In the genomic region with DNA sequence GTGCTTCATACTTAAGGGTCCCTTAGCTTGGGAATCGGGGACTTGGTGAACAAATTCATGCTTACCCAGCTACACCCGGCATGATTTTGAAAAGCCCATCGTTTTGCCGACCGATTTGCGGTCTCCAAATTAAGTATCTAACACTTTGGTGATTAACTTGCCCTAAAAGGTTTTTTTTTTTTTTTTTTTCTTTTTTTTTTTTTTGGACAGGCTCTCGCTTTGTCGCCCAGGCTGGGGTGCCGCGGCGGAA, we compare ENCODE assay signal across 8 cellular contexts. TPM values are rescaled to one million over a fixed set of nuclear protein-coding genes. Genes with fewer than 3 reads are reported as not detected.
A peak's percentile ranks its signal among the peaks of the same experiment; 100 is the strongest.
DNase-seq lines count a peak whose midpoint lies in the region; ATAC-seq and TF ChIP-seq lines count a peak whose summit lies in the region.

No MANE protein-coding gene starts in this region.

- peaks cover 36% of the 10 kb centered on the region for H3K4me1 ChIP-seq in KMS-11 (ENCODE audit: low read depth, poor library complexity, severe bottlenecking)
- peaks cover 9% of the 10 kb centered on the region for H3K4me1 ChIP-seq in colonic mucosa

- H3K9ac ChIP-seq in KMS-11 (peak overlapping the region; percentile 97), colonic mucosa (ENCODE audit: low read depth in 2 of 2, low read length in 2 of 2) (peak overlapping the region; percentile 85 to 94)

- H3K36me3 Mint-ChIP-seq in natural killer cell: peaks cover 15% of the 10 kb centered on the region

- H3K4me3 ChIP-seq in AG10803 (ENCODE audit: low read length): peak overlapping the region; percentile 67
- H3K4me3 ChIP-seq in KMS-11 (IDR thresholded peaks at IDR 0.05; ENCODE audit: insufficient read depth, low read depth, low read length): no peak overlapping the region
- H3K4me3 ChIP-seq in colonic mucosa: peak overlapping the region; percentile 65

- no peak for DNase-seq in AG10803 (ENCODE audit: low read depth)
- DNase-seq in colonic mucosa: no peak
- DNase-seq in natural killer cell: no peak
- no peak for DNase-seq in islet precursor cell
- no peak for DNase-seq in SIG-M5 treated with dmso at 0.1 percent for 504 hours (lab: John Stamatoyannopoulos, UW; ENCODE audit: unreplicated experiment)
- no peak for DNase-seq in NCI-H510A (lab: John Stamatoyannopoulos, UW)

- H3K27me3 ChIP-seq in KMS-11 (ENCODE audit: insufficient read depth, low read depth) (no peaks in the 10 kb centered on the region), colonic mucosa (no peaks in the 10 kb centered on the region)

- no peaks in the 10 kb centered on the region for H3K9me3 ChIP-seq in colonic mucosa

- H3K27ac ChIP-seq in KMS-11: peak overlapping the region; percentile 82
- H3K27ac ChIP-seq in colonic mucosa: peak overlapping the region; percentile 99

- peaks cover 53% of the 10 kb centered on the region in 2 donors for H3K4me1 Mint-ChIP-seq in natural killer cell

- H3K4me3 Mint-ChIP-seq in natural killer cell: peak overlapping the region; percentile 93

- peaks cover 34% of the 10 kb centered on the region for H4K20me1 ChIP-seq in KMS-11 (ENCODE audit: insufficient read depth)

- peak overlapping the region; percentile 37 to 95 for H3K27ac Mint-ChIP-seq in natural killer cell

- H3K79me2 ChIP-seq in KMS-11 (ENCODE audit: insufficient read depth, low read depth): peaks cover 37% of the 10 kb centered on the region

- H3K36me3 ChIP-seq in KMS-11 (ENCODE audit: insufficient read depth) (peaks cover 28% of the 10 kb centered on the region; the same call in 1 of the 2 replicates), colonic mucosa (peaks cover 11% of the 10 kb centered on the region)

- peak overlapping the region; percentile 87 for H3K4me2 ChIP-seq in KMS-11

- TF ChIP-seq CTCF in AG10803 (conservative IDR thresholded peaks at IDR 0.05; ENCODE audit: low read length): no peak; the same call in 1 of the 2 replicates
- TF ChIP-seq CTCF in KMS-11 (conservative IDR thresholded peaks at IDR 0.05; ENCODE audit: low read depth, low read length): no peak
- TF ChIP-seq CTCF in colonic mucosa (IDR thresholded peaks at IDR 0.05): no peak
- TF ChIP-seq CTCF in natural killer cell (IDR thresholded peaks at IDR 0.05): no peak

- no peaks in the 10 kb centered on the region for H3K9me3 Mint-ChIP-seq in natural killer cell

- intact Hi-C loops in colonic mucosa (cut with DNase I) (no loop called here), natural killer cell (cut with micrococcal nuclease) (loop anchor here (1.0 to 10.0 kb wide), 2 partner anchors 139 to 263 kb away; no protein-coding TSS in a partner anchor)

- peak in 1 of 3 donors; percentile 3 for ATAC-seq in natural killer cell
- no peak for ATAC-seq in HG02973 (IDR thresholded peaks at IDR 0.05; ENCODE audit: unreplicated experiment)

- no peaks in the 10 kb centered on the region for H3K27me3 Mint-ChIP-seq in natural killer cell (ENCODE audit: low read depth in 2 of 2)

- peak overlapping the region; percentile 91 for H2AFZ ChIP-seq in KMS-11 (ENCODE audit: low read depth)

RNA-seq across cellular contexts. Expression of gene HSP90AA1, which starts 0.8 kb away (rescaled TPM):
- 1,000 to 10,000 TPM in 1 of 2 donors, 100 to 1,000 TPM in 1; 357 to 1,349 TPM for total RNA-seq in colonic mucosa
- 100 to 1,000 TPM; 470 to 665 (median 663) TPM for total RNA-seq in natural killer cell

RNA-seq across cellular contexts. Expression of gene WDR20, which starts 52.0 kb away (rescaled TPM):
- total RNA-seq in colonic mucosa: 10 to 100 TPM; 30.0 to 31.2 TPM
- 10 to 100 TPM; 55.5 to 66.7 (median 62.2) TPM for total RNA-seq in natural killer cell
